Comparison of ENCODE assay signal across 21 cellular contexts in genomic region chr7:1807821-1808600, GRCh38.
"Had no signal": no experiment of that assay in that cellular context is flagged by ENCODE, and none has a peak within 500 bp of the region (broad histone marks: within the 10 kb centered on the region; RNA-seq: fewer than 3 reads in every experiment).

No MANE protein-coding gene starts in this region.

- DNase-seq: activated CD4-positive, alpha-beta T cell treated with anti-CD3 and anti-CD28 coated beads for 1 hour; activated effector memory CD4-positive, alpha-beta T cell treated with anti-CD3 and anti-CD28 coated beads, Interleukin-2, amount 50 U/mL, for 16 hours; activated T-cell treated with anti-CD3 and anti-CD28 coated beads, Interleukin-2, amount 50 U/mL, for 72 hours; endodermal cell; foreskin melanocyte; glutamatergic neuron; midbrain; occipital lobe; stimulated activated CD4-positive, alpha-beta T cell treated with anti-CD3 and anti-CD28 coated beads, Interleukin-15, amount 100 ng/mL, for 24 hours; stimulated activated CD4-positive, alpha-beta T cell treated with anti-CD3 and anti-CD28 coated beads, Interleukin-2, amount 100 ng/mL, for 48 hours; stimulated activated naive CD8-positive, alpha-beta T cell treated with anti-CD3 and anti-CD28 coated beads, Interleukin-15, amount 100 ng/mL, for 72 hours; WERI-Rb-1 had no signal

- H3K27ac ChIP-seq: dorsolateral prefrontal cortex, epithelial cell of prostate, SK-N-MC, skin epidermis, WERI-Rb-1 had no signal

- H3K36me3 Mint-ChIP-seq: activated naive CD4-positive, alpha-beta T cell treated with anti-CD3 and anti-CD28 coated beads, Interleukin-2, amount 50 U/mL, for 24 hours had no signal

- ATAC-seq: activated T-cell treated with anti-CD3 and anti-CD28 coated beads, Interleukin-2, amount 50 U/mL, for 72 hours; left lobe of liver; stimulated activated naive CD8-positive, alpha-beta T cell treated with anti-CD3 and anti-CD28 coated beads, Interleukin-15, amount 100 ng/mL, for 72 hours had no signal

- H3K4me1 Mint-ChIP-seq: activated naive CD4-positive, alpha-beta T cell treated with anti-CD3 and anti-CD28 coated beads, Interleukin-2, amount 50 U/mL, for 24 hours; endodermal cell; stimulated activated naive CD8-positive, alpha-beta T cell treated with anti-CD3 and anti-CD28 coated beads, Interleukin-15, amount 100 ng/mL, for 72 hours had no signal

- H3K9me3 Mint-ChIP-seq: activated naive CD4-positive, alpha-beta T cell treated with anti-CD3 and anti-CD28 coated beads, Interleukin-2, amount 50 U/mL, for 24 hours; activated T-cell treated with anti-CD3 and anti-CD28 coated beads, Interleukin-2, amount 50 U/mL, for 72 hours; stimulated activated naive CD8-positive, alpha-beta T cell treated with anti-CD3 and anti-CD28 coated beads, Interleukin-15, amount 100 ng/mL, for 72 hours had no signal

- H3K27me3 Mint-ChIP-seq: activated naive CD4-positive, alpha-beta T cell treated with anti-CD3 and anti-CD28 coated beads, Interleukin-2, amount 50 U/mL, for 24 hours; progenitor cell of endocrine pancreas had no signal

- H3K36me3 ChIP-seq: WERI-Rb-1 had no signal

- H3K4me3 ChIP-seq: dorsolateral prefrontal cortex, SK-N-MC, skin epidermis had no signal

- FAIRE-seq: keratinocyte had no signal

- H3K27ac Mint-ChIP-seq: activated T-cell treated with anti-CD3 and anti-CD28 coated beads, Interleukin-2, amount 50 U/mL, for 72 hours; endodermal cell; progenitor cell of endocrine pancreas; stimulated activated naive CD8-positive, alpha-beta T cell treated with anti-CD3 and anti-CD28 coated beads, Interleukin-15, amount 100 ng/mL, for 72 hours had no signal

- H3K4me3 Mint-ChIP-seq: activated naive CD4-positive, alpha-beta T cell treated with anti-CD3 and anti-CD28 coated beads, Interleukin-2, amount 50 U/mL, for 24 hours; activated T-cell treated with anti-CD3 and anti-CD28 coated beads, Interleukin-2, amount 50 U/mL, for 72 hours; endodermal cell; nephron; stimulated activated naive CD8-positive, alpha-beta T cell treated with anti-CD3 and anti-CD28 coated beads, Interleukin-15, amount 100 ng/mL, for 72 hours had no signal
